Comparison of ENCODE assay signal across 1 cellular context in the genomic region with DNA sequence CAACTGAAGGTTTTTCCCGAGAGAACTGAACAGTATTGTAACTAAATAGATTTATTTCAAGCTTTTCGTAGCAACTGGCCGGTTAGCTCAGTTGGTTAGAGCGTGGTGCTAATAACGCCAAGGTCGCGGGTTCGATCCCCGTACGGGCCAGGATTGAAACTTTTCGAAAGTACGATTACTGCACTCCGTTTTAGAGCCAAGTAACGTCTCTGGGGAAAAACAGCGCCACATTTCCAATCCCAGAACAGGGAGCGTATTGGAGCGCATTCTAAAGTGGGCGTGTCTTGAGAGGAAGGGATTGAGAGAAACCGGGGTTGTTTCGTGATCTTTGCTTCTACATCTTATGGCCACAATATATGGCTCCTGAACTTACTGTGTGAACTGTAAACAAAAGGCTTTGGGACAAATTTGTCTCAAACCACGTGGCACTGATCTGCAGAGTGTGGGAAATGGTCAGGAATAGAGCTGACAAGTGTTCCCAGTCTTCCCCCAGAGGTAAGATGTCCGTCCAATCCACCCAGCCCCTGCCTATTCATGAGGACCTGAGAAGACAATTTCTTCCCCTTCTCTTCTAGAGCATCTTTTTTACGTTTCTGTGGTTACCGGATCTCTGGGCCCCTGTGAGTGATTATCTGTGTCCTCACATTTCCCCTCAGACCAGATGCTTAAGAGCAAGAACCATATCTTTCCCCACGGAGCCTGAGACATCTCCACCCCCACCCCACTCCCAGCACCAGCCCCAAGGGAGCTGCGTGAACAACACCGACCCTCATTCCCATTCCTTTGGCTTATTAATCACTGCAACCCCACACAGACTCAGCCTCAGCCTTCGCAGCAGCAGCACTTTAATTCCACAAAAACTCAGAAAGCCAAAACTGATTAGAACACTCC.
TF ChIP-seq lines count a peak whose summit lies in the region.

No MANE protein-coding gene starts in this region.

TF ChIP-seq in HepG2, 621 proteins besides CTCF, POLR2A, EP300 and RAD21 (continued from another document and continues in another):
- TF ChIP-seq, protein P1, sequence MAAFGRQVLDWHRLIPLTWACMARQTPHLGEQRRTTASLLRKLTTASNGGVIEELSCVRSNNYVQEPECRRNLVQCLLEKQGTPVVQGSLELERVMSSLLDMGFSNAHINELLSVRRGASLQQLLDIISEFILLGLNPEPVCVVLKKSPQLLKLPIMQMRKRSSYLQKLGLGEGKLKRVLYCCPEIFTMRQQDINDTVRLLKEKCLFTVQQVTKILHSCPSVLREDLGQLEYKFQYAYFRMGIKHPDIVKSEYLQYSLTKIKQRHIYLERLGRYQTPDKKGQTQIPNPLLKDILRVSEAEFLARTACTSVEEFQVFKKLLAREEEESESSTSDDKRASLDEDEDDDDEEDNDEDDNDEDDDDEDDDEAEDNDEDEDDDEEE (CRISPR knock-in tag; IDR thresholded peaks at IDR 0.05): no peak
- TF ChIP-seq, protein P2, sequence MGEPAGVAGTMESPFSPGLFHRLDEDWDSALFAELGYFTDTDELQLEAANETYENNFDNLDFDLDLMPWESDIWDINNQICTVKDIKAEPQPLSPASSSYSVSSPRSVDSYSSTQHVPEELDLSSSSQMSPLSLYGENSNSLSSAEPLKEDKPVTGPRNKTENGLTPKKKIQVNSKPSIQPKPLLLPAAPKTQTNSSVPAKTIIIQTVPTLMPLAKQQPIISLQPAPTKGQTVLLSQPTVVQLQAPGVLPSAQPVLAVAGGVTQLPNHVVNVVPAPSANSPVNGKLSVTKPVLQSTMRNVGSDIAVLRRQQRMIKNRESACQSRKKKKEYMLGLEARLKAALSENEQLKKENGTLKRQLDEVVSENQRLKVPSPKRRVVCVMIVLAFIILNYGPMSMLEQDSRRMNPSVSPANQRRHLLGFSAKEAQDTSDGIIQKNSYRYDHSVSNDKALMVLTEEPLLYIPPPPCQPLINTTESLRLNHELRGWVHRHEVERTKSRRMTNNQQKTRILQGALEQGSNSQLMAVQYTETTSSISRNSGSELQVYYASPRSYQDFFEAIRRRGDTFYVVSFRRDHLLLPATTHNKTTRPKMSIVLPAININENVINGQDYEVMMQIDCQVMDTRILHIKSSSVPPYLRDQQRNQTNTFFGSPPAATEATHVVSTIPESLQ (CRISPR knock-in tag; conservative IDR thresholded peaks at IDR 0.05): 0 out of 2 replicates have a peak, but pooled peaks have one; percentile 0
- no peak for TF ChIP-seq SCMH1 (CRISPR knock-in tag; IDR thresholded peaks at IDR 0.05; ENCODE audit: borderline replicate concordance)
- TF ChIP-seq, protein P3, sequence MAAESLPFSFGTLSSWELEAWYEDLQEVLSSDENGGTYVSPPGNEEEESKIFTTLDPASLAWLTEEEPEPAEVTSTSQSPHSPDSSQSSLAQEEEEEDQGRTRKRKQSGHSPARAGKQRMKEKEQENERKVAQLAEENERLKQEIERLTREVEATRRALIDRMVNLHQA (CRISPR knock-in tag; IDR thresholded peaks at IDR 0.05): no peak
- no peak for TF ChIP-seq ZNF225 (CRISPR knock-in tag; IDR thresholded peaks at IDR 0.05)
- TF ChIP-seq MAFF (IDR thresholded peaks at IDR 0.05; ENCODE audit: low read depth, low read length): no peak
- peak; percentile 82 for TF ChIP-seq HDAC2 (CRISPR knock-in tag; IDR thresholded peaks at IDR 0.05)
- TF ChIP-seq CCDC6 (CRISPR knock-in tag; IDR thresholded peaks at IDR 0.05): peak; percentile 67; the same call in 1 of the 2 replicates
- TF ChIP-seq, protein P4, sequence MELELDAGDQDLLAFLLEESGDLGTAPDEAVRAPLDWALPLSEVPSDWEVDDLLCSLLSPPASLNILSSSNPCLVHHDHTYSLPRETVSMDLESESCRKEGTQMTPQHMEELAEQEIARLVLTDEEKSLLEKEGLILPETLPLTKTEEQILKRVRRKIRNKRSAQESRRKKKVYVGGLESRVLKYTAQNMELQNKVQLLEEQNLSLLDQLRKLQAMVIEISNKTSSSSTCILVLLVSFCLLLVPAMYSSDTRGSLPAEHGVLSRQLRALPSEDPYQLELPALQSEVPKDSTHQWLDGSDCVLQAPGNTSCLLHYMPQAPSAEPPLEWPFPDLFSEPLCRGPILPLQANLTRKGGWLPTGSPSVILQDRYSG (CRISPR knock-in tag; IDR thresholded peaks at IDR 0.05): no peak
- TF ChIP-seq KDM1A (CRISPR knock-in tag; IDR thresholded peaks at IDR 0.05): no peak
- peak; percentile 57 for TF ChIP-seq POLR2G (IDR thresholded peaks at IDR 0.05; ENCODE audit: low read depth, low read length)
- no peak for TF ChIP-seq ZZZ3 (CRISPR knock-in tag; IDR thresholded peaks at IDR 0.05; ENCODE audit: borderline replicate concordance)
- TF ChIP-seq, protein P5, sequence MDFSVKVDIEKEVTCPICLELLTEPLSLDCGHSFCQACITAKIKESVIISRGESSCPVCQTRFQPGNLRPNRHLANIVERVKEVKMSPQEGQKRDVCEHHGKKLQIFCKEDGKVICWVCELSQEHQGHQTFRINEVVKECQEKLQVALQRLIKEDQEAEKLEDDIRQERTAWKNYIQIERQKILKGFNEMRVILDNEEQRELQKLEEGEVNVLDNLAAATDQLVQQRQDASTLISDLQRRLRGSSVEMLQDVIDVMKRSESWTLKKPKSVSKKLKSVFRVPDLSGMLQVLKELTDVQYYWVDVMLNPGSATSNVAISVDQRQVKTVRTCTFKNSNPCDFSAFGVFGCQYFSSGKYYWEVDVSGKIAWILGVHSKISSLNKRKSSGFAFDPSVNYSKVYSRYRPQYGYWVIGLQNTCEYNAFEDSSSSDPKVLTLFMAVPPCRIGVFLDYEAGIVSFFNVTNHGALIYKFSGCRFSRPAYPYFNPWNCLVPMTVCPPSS (IDR thresholded peaks at IDR 0.05): no peak
- TF ChIP-seq ZNF24 (IDR thresholded peaks at IDR 0.05): peak; percentile 99
- 0 out of 2 replicates have a peak, but pooled peaks have one; percentile 54 for TF ChIP-seq SMYD3 (CRISPR knock-in tag; IDR thresholded peaks at IDR 0.05)
- peak; percentile 55 for TF ChIP-seq SALL1 (CRISPR knock-in tag; IDR thresholded peaks at IDR 0.05)
- TF ChIP-seq ZNF615 (CRISPR knock-in tag; IDR thresholded peaks at IDR 0.05; ENCODE audit: borderline replicate concordance): no peak; the same call in 1 of the 2 replicates
- TF ChIP-seq, protein P6, sequence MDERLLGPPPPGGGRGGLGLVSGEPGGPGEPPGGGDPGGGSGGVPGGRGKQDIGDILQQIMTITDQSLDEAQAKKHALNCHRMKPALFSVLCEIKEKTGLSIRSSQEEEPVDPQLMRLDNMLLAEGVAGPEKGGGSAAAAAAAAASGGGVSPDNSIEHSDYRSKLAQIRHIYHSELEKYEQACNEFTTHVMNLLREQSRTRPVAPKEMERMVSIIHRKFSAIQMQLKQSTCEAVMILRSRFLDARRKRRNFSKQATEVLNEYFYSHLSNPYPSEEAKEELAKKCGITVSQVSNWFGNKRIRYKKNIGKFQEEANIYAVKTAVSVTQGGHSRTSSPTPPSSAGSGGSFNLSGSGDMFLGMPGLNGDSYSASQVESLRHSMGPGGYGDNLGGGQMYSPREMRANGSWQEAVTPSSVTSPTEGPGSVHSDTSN (CRISPR knock-in tag; IDR thresholded peaks at IDR 0.05): no peak
- no peak for TF ChIP-seq BRD4 (CRISPR knock-in tag; IDR thresholded peaks at IDR 0.05)
- peak; percentile 14; the same call in 1 of the 2 replicates for TF ChIP-seq ARNTL (CRISPR knock-in tag; IDR thresholded peaks at IDR 0.05)
- TF ChIP-seq XBP1 (CRISPR knock-in tag; IDR thresholded peaks at IDR 0.05): no peak
- TF ChIP-seq, protein P7, sequence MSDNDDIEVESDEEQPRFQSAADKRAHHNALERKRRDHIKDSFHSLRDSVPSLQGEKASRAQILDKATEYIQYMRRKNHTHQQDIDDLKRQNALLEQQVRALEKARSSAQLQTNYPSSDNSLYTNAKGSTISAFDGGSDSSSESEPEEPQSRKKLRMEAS (IDR thresholded peaks at IDR 0.05): peak; percentile 81
- no peak for TF ChIP-seq MTA3 (CRISPR knock-in tag; IDR thresholded peaks at IDR 0.05)
- no peak for TF ChIP-seq ZNF382 (CRISPR knock-in tag; IDR thresholded peaks at IDR 0.05; ENCODE audit: borderline replicate concordance)
- TF ChIP-seq LCORL (IDR thresholded peaks at IDR 0.05): no peak
- TF ChIP-seq LCORL (CRISPR knock-in tag; IDR thresholded peaks at IDR 0.05): peak; percentile 59
- no peak for TF ChIP-seq ZNF557 (CRISPR knock-in tag; IDR thresholded peaks at IDR 0.05)
- TF ChIP-seq, protein P8, sequence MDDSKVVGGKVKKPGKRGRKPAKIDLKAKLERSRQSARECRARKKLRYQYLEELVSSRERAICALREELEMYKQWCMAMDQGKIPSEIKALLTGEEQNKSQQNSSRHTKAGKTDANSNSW (CRISPR knock-in tag; IDR thresholded peaks at IDR 0.05; ENCODE audit: borderline replicate concordance): no peak
- TF ChIP-seq BRCA1 (CRISPR knock-in tag; IDR thresholded peaks at IDR 0.05): no peak
- TF ChIP-seq ZNF337 (CRISPR knock-in tag; IDR thresholded peaks at IDR 0.05; ENCODE audit: borderline replicate concordance, low read depth): no peak
- TF ChIP-seq, protein P9, sequence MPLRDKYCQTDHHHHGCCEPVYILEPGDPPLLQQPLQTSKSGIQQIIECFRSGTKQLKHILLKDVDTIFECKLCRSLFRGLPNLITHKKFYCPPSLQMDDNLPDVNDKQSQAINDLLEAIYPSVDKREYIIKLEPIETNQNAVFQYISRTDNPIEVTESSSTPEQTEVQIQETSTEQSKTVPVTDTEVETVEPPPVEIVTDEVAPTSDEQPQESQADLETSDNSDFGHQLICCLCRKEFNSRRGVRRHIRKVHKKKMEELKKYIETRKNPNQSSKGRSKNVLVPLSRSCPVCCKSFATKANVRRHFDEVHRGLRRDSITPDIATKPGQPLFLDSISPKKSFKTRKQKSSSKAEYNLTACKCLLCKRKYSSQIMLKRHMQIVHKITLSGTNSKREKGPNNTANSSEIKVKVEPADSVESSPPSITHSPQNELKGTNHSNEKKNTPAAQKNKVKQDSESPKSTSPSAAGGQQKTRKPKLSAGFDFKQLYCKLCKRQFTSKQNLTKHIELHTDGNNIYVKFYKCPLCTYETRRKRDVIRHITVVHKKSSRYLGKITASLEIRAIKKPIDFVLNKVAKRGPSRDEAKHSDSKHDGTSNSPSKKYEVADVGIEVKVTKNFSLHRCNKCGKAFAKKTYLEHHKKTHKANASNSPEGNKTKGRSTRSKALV (CRISPR knock-in tag; IDR thresholded peaks at IDR 0.05): no peak
- TF ChIP-seq PCBP2 (optimal IDR thresholded peaks at IDR 0.05; ENCODE audit: low read depth, low read length, poor library complexity, severe bottlenecking): no peak
- TF ChIP-seq ZEB1 (IDR thresholded peaks at IDR 0.05; ENCODE audit: insufficient replicate concordance, low read depth): peak; percentile 11
- TF ChIP-seq, protein P10, sequence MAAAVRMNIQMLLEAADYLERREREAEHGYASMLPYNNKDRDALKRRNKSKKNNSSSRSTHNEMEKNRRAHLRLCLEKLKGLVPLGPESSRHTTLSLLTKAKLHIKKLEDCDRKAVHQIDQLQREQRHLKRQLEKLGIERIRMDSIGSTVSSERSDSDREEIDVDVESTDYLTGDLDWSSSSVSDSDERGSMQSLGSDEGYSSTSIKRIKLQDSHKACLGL (CRISPR knock-in tag; IDR thresholded peaks at IDR 0.05): no peak
- no peak for TF ChIP-seq ZNF670 (CRISPR knock-in tag; IDR thresholded peaks at IDR 0.05; ENCODE audit: borderline replicate concordance)
- no peak for TF ChIP-seq EZH2 (conservative IDR thresholded peaks at IDR 0.05; ENCODE audit: low read depth, low read length)
- no peak; the same call in 1 of the 2 replicates for TF ChIP-seq ZNF619 (CRISPR knock-in tag; IDR thresholded peaks at IDR 0.05)
- TF ChIP-seq ZFAT (CRISPR knock-in tag; conservative IDR thresholded peaks at IDR 0.05): no peak
- no peak for TF ChIP-seq ZNF451 (CRISPR knock-in tag; IDR thresholded peaks at IDR 0.05)
- peak; percentile 32 for TF ChIP-seq HNRNPLL (IDR thresholded peaks at IDR 0.05; ENCODE audit: low read depth, low read length, poor library complexity, severe bottlenecking)
- no peak for TF ChIP-seq ZNF589 (CRISPR knock-in tag; conservative IDR thresholded peaks at IDR 0.05)
- no peak for TF ChIP-seq SMARCC2 (IDR thresholded peaks at IDR 0.05)
- TF ChIP-seq HOXA7 (CRISPR knock-in tag; IDR thresholded peaks at IDR 0.05): no peak
- no peak for TF ChIP-seq SP2 (CRISPR knock-in tag; IDR thresholded peaks at IDR 0.05)
- TF ChIP-seq ZFP1 (CRISPR knock-in tag; IDR thresholded peaks at IDR 0.05): no peak; the same call in 1 of the 2 replicates
- peak; percentile 17; the same call in 1 of the 2 replicates for TF ChIP-seq ZNF788 (CRISPR knock-in tag; IDR thresholded peaks at IDR 0.05; ENCODE audit: borderline replicate concordance)
- TF ChIP-seq ZNF883 (CRISPR knock-in tag; IDR thresholded peaks at IDR 0.05; ENCODE audit: not compliant biosample characterization): no peak
- TF ChIP-seq DNMT1 (CRISPR knock-in tag; IDR thresholded peaks at IDR 0.05): no peak
- no peak for TF ChIP-seq ZNF550 (CRISPR knock-in tag; IDR thresholded peaks at IDR 0.05; ENCODE audit: borderline replicate concordance)
- 0 out of 2 replicates have a peak, but pooled peaks have one; percentile 61 for TF ChIP-seq CC2D1A (CRISPR knock-in tag; IDR thresholded peaks at IDR 0.05)
- no peak for TF ChIP-seq ARNT (IDR thresholded peaks at IDR 0.05)
- TF ChIP-seq AGO2 (optimal IDR thresholded peaks at IDR 0.05; ENCODE audit: low read depth, low read length): no peak
- no peak for TF ChIP-seq NPAS2 (CRISPR knock-in tag; IDR thresholded peaks at IDR 0.05; ENCODE audit: borderline replicate concordance)
- TF ChIP-seq JUN (CRISPR knock-in tag; IDR thresholded peaks at IDR 0.05): no peak
- no peak for TF ChIP-seq SRSF4 (IDR thresholded peaks at IDR 0.05; ENCODE audit: low read depth, low read length, poor library complexity, severe bottlenecking)
- TF ChIP-seq ZNF44 (CRISPR knock-in tag; IDR thresholded peaks at IDR 0.05): peak; percentile 24; the same call in 1 of the 2 replicates
- TF ChIP-seq FOXJ3 (CRISPR knock-in tag; IDR thresholded peaks at IDR 0.05; ENCODE audit: borderline replicate concordance): no peak; the same call in 1 of the 2 replicates
- TF ChIP-seq SOX13 (IDR thresholded peaks at IDR 0.05): no peak
- TF ChIP-seq SOX13 (CRISPR knock-in tag; conservative IDR thresholded peaks at IDR 0.05 in 1 of 2, IDR thresholded peaks at IDR 0.05 in 1 of 2): peak in 1 of 2 experiments; percentile 48; a peak in 1 of 4 replicates
- no peak for TF ChIP-seq ZNF549 (CRISPR knock-in tag; IDR thresholded peaks at IDR 0.05)
- TF ChIP-seq, protein P11, sequence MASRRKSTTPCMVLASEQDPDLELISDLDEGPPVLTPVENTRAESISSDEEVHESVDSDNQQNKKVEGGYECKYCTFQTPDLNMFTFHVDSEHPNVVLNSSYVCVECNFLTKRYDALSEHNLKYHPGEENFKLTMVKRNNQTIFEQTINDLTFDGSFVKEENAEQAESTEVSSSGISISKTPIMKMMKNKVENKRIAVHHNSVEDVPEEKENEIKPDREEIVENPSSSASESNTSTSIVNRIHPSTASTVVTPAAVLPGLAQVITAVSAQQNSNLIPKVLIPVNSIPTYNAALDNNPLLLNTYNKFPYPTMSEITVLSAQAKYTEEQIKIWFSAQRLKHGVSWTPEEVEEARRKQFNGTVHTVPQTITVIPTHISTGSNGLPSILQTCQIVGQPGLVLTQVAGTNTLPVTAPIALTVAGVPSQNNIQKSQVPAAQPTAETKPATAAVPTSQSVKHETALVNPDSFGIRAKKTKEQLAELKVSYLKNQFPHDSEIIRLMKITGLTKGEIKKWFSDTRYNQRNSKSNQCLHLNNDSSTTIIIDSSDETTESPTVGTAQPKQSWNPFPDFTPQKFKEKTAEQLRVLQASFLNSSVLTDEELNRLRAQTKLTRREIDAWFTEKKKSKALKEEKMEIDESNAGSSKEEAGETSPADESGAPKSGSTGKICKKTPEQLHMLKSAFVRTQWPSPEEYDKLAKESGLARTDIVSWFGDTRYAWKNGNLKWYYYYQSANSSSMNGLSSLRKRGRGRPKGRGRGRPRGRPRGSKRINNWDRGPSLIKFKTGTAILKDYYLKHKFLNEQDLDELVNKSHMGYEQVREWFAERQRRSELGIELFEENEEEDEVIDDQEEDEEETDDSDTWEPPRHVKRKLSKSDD (CRISPR knock-in tag; IDR thresholded peaks at IDR 0.05; ENCODE audit: low read depth): peak; percentile 42; the same call in 1 of the 2 replicates
